ENCODE assay signal across 19 cellular contexts in the genomic region with DNA sequence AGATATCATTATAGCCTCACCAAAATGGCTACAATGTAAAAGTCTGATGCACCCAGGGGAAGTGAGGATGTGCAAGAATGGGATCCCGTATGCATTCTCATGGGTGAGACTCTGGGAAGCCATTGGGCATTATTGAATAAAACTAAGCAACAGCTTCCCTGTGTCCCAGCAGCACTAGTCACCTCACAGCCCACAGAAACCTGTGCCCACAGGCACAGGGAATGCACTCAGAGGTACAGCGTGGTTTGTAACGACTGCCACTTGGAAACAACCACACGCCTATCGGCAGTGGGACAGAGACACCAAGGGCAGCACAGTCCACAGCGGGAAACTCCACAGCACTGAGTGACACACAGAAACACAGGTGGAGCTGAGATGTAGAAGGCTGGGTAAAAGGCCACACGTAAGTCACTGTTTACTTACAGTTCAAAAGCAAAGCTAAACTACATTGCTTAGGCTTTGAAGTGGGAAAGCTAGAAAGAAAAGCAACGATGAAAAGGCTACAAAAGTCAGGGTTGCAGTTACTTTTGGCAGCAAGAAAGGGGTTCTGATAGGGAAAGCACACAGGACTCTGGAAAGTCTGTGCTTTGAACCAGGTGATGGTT.
DNase-seq lines count a peak whose midpoint lies in the region; ATAC-seq and TF ChIP-seq lines count a peak whose summit lies in the region.
"Had no signal": no experiment of that assay in that cellular context is flagged by ENCODE, and none has a peak within 500 bp of the region (broad histone marks: within the 10 kb centered on the region; RNA-seq: fewer than 3 reads in every experiment).

No MANE protein-coding gene starts in this region.

- H3K4me1 Mint-ChIP-seq in activated CD4-positive, alpha-beta T cell treated with anti-CD3 and anti-CD28 coated beads, Interleukin-2, amount 10 ng/mL, durations not matched to agents 24 days and 14 days = peaks cover 76% of the 10 kb centered on the region
- peaks cover 20% of the 10 kb centered on the region for H3K4me1 Mint-ChIP-seq in CD8-positive, alpha-beta T cell (ENCODE audit: low read depth)
- peaks cover 37% of the 10 kb centered on the region for H3K4me1 Mint-ChIP-seq in activated CD4-positive, alpha-beta T cell treated with anti-CD3 and anti-CD28 coated beads, Interleukin-2, amount 10 ng/mL, durations not matched to agents 7 days and 5 days
- peaks cover 5 to 12% of the 10 kb centered on the region in 2 donors for H3K4me1 Mint-ChIP-seq in effector memory CD8-positive, alpha-beta T cell (ENCODE audit: low read depth in 2 of 2)
- peaks cover 19% of the 10 kb centered on the region for H3K4me1 Mint-ChIP-seq in CD14-positive monocyte
- H3K4me1 Mint-ChIP-seq: nephron had no signal

- H3K36me3 Mint-ChIP-seq in activated CD4-positive, alpha-beta T cell treated with anti-CD3 and anti-CD28 coated beads, Interleukin-2, amount 10 ng/mL, durations not matched to agents 24 days and 14 days (ENCODE audit: low read depth) = peaks cover 3% of the 10 kb centered on the region
- peaks cover 4% of the 10 kb centered on the region for H3K36me3 Mint-ChIP-seq in CD8-positive, alpha-beta T cell
- H3K36me3 Mint-ChIP-seq in activated CD4-positive, alpha-beta T cell treated with anti-CD3 and anti-CD28 coated beads, Interleukin-2, amount 10 ng/mL, durations not matched to agents 7 days and 5 days (ENCODE audit: low read depth) = peaks cover 4% of the 10 kb centered on the region
- no peaks in the 10 kb centered on the region for H3K36me3 Mint-ChIP-seq in effector memory CD8-positive, alpha-beta T cell (ENCODE audit: insufficient read depth)
- H3K36me3 Mint-ChIP-seq in CD14-positive monocyte = peaks cover 0 to 8% of the 10 kb centered on the region in 2 donors

- no peak overlapping the region for H3K4me3 ChIP-seq in CD8-positive, alpha-beta T cell (ENCODE audit: low read depth, low read length)
- H3K4me3 ChIP-seq: testis had no signal

- peak overlapping the region; percentile 78 for H3K4me3 Mint-ChIP-seq in activated CD4-positive, alpha-beta T cell treated with anti-CD3 and anti-CD28 coated beads, Interleukin-2, amount 10 ng/mL, durations not matched to agents 24 days and 14 days
- H3K4me3 Mint-ChIP-seq in CD8-positive, alpha-beta T cell = peak overlapping the region; percentile 16
- H3K4me3 Mint-ChIP-seq in activated CD4-positive, alpha-beta T cell treated with anti-CD3 and anti-CD28 coated beads, Interleukin-2, amount 10 ng/mL, durations not matched to agents 7 days and 5 days = peak overlapping the region; percentile 0
- peak overlapping the region in 1 of 2 donors; percentile 13 for H3K4me3 Mint-ChIP-seq in effector memory CD8-positive, alpha-beta T cell
- peak overlapping the region in 1 of 2 donors; percentile 41 for H3K4me3 Mint-ChIP-seq in CD14-positive monocyte
- H3K4me3 Mint-ChIP-seq: B cell, nephron had no signal

- peak; percentile 96 for ATAC-seq in CD8-positive, alpha-beta T cell
- ATAC-seq in effector memory CD8-positive, alpha-beta T cell (replicated peaks) = peak; percentile 59
- no peak for ATAC-seq in GM19467 (IDR thresholded peaks at IDR 0.05; ENCODE audit: unreplicated experiment)
- ATAC-seq: left cardiac atrium, Right ventricle myocardium inferior had no signal

- peaks cover 16% of the 10 kb centered on the region for H3K4me1 ChIP-seq in CD8-positive, alpha-beta T cell (ENCODE audit: insufficient read depth, low read length)
- H3K4me1 ChIP-seq: testis had no signal

- peaks cover 5% of the 10 kb centered on the region for H3K9me3 Mint-ChIP-seq in activated CD4-positive, alpha-beta T cell treated with anti-CD3 and anti-CD28 coated beads, Interleukin-2, amount 10 ng/mL, durations not matched to agents 24 days and 14 days
- no peaks in the 10 kb centered on the region for H3K9me3 Mint-ChIP-seq in CD8-positive, alpha-beta T cell
- H3K9me3 Mint-ChIP-seq in activated CD4-positive, alpha-beta T cell treated with anti-CD3 and anti-CD28 coated beads, Interleukin-2, amount 10 ng/mL, durations not matched to agents 7 days and 5 days = no peaks in the 10 kb centered on the region
- no peaks in the 10 kb centered on the region for H3K9me3 Mint-ChIP-seq in effector memory CD8-positive, alpha-beta T cell
- no peaks in the 10 kb centered on the region for H3K9me3 Mint-ChIP-seq in CD14-positive monocyte
- H3K9me3 Mint-ChIP-seq: nephron had no signal

- CTCF ChIA-PET in CD8-positive, alpha-beta T cell (lab: Charles Lee) = no interaction called here
- CTCF ChIA-PET in activated CD4-positive, alpha-beta T cell treated with anti-CD3 and anti-CD28 coated beads, Interleukin-2, amount 10 ng/mL, durations not matched to agents 7 days and 5 days (lab: Charles Lee) = no interaction called here

- peak overlapping the region; percentile 91 for H3K27ac Mint-ChIP-seq in activated CD4-positive, alpha-beta T cell treated with anti-CD3 and anti-CD28 coated beads, Interleukin-2, amount 10 ng/mL, durations not matched to agents 24 days and 14 days
- H3K27ac Mint-ChIP-seq in CD8-positive, alpha-beta T cell = peak overlapping the region; percentile 33
- H3K27ac Mint-ChIP-seq in activated CD4-positive, alpha-beta T cell treated with anti-CD3 and anti-CD28 coated beads, Interleukin-2, amount 10 ng/mL, durations not matched to agents 7 days and 5 days = peak overlapping the region; percentile 78
- peak overlapping the region in 1 of 2 donors; percentile 13 for H3K27ac Mint-ChIP-seq in effector memory CD8-positive, alpha-beta T cell
- peak overlapping the region in 1 of 7 donors; percentile 7 for H3K27ac Mint-ChIP-seq in CD14-positive monocyte
- H3K27ac Mint-ChIP-seq: B cell, nephron had no signal

- H3K27ac ChIP-seq in CD8-positive, alpha-beta T cell (ENCODE audit: low read depth, low read length) = no peak overlapping the region
- H3K27ac ChIP-seq: testis had no signal

- POLR2A ChIA-PET in CD8-positive, alpha-beta T cell (lab: Charles Lee) = no interaction called here
- POLR2A ChIA-PET in activated CD4-positive, alpha-beta T cell treated with anti-CD3 and anti-CD28 coated beads, Interleukin-2, amount 10 ng/mL, durations not matched to agents 7 days and 5 days (lab: Charles Lee) = interaction anchor here (0.9 kb wide), 1 partner anchor 163 kb away, joined by 6 read pairs; no protein-coding TSS in a partner anchor

- peak; percentile 89 for DNase-seq in activated CD4-positive, alpha-beta T cell treated with anti-CD3 and anti-CD28 coated beads, Interleukin-2, amount 10 ng/mL, durations not matched to agents 24 days and 14 days
- DNase-seq in activated CD4-positive, alpha-beta T cell treated with anti-CD3 and anti-CD28 coated beads for 4 hours = no peak
- peak in 2 of 7 experiments; percentile 17 to 48 for DNase-seq in CD8-positive, alpha-beta T cell
- peak; percentile 42 for DNase-seq in activated CD4-positive, alpha-beta T cell treated with anti-CD3 and anti-CD28 coated beads, Interleukin-2, amount 10 ng/mL, durations not matched to agents 7 days and 5 days
- DNase-seq in effector memory CD8-positive, alpha-beta T cell = no peak
- DNase-seq in NCI-H446 (lab: John Stamatoyannopoulos, UW) (no peak), CD14-positive monocyte (ENCODE audit: low spot score) (no peak)
- DNase-seq: activated CD8-positive, alpha-beta memory T cell treated with anti-CD3 and anti-CD28 coated beads for 24 hours; activated effector memory CD4-positive, alpha-beta T cell treated with anti-CD3 and anti-CD28 coated beads, Interleukin-2, amount 50 U/mL, for 16 hours; HCEC 1CT; left cardiac atrium; NCI-H1436; NCI-H2171; NCI-H748 treated with DMSO at 0.1 percent for 48 hours; testis had no signal

- H3K27me3 ChIP-seq in CD8-positive, alpha-beta T cell (ENCODE audit: insufficient read depth, low read length) = no peaks in the 10 kb centered on the region
- H3K27me3 ChIP-seq: testis had no signal

- no peak for TF ChIP-seq CTCF in CD8-positive, alpha-beta T cell (IDR thresholded peaks at IDR 0.05)
- no peak for TF ChIP-seq CTCF in CD14-positive monocyte (IDR thresholded peaks at IDR 0.05)

- H3K36me3 ChIP-seq in CD8-positive, alpha-beta T cell (ENCODE audit: insufficient read depth, low read length) = no peaks in the 10 kb centered on the region

- H3K27me3 Mint-ChIP-seq in activated CD4-positive, alpha-beta T cell treated with anti-CD3 and anti-CD28 coated beads, Interleukin-2, amount 10 ng/mL, durations not matched to agents 24 days and 14 days = no peaks in the 10 kb centered on the region
- no peaks in the 10 kb centered on the region for H3K27me3 Mint-ChIP-seq in CD8-positive, alpha-beta T cell (ENCODE audit: low read depth)
- H3K27me3 Mint-ChIP-seq in activated CD4-positive, alpha-beta T cell treated with anti-CD3 and anti-CD28 coated beads, Interleukin-2, amount 10 ng/mL, durations not matched to agents 7 days and 5 days = no peaks in the 10 kb centered on the region
- no peaks in the 10 kb centered on the region for H3K27me3 Mint-ChIP-seq in effector memory CD8-positive, alpha-beta T cell
- peaks cover 1 to 6% (median 1%) of the 10 kb centered on the region in 3 donors for H3K27me3 Mint-ChIP-seq in CD14-positive monocyte (ENCODE audit: low read depth in 3 of 3)
- H3K27me3 Mint-ChIP-seq: B cell had no signal

- H3K9me3 ChIP-seq in CD8-positive, alpha-beta T cell (ENCODE audit: low read length) = no peaks in the 10 kb centered on the region
- H3K9me3 ChIP-seq: testis had no signal

- intact Hi-C loops in activated CD4-positive, alpha-beta T cell treated with anti-CD3 and anti-CD28 coated beads, Interleukin-2, amount 10 ng/mL, durations not matched to agents 24 days and 14 days (cut with micrococcal nuclease) = loop anchor here (5.0 to 10.0 kb wide), 3 partner anchors 35 to 165 kb away; partner anchors contain the start of gene NELFA
- intact Hi-C loops in CD8-positive, alpha-beta T cell (cut with DNase I, micrococcal nuclease) = no loop called here
- intact Hi-C loops in CD14-positive monocyte (cut with micrococcal nuclease) = no loop called here

Comparison
In these comparisons a context has a peak if more than half of its experiments do, and no peak if none do; other contexts are left out.
1. DNase-seq: peak in activated CD4-positive, alpha-beta T cell treated with anti-CD3 and anti-CD28 coated beads, Interleukin-2, amount 10 ng/mL, durations not matched to agents 24 days and 14 days (single experiment) and activated CD4-positive, alpha-beta T cell treated with anti-CD3 and anti-CD28 coated beads, Interleukin-2, amount 10 ng/mL, durations not matched to agents 7 days and 5 days (single experiment); none in activated CD4-positive, alpha-beta T cell treated with anti-CD3 and anti-CD28 coated beads for 4 hours (0 of 2), effector memory CD8-positive, alpha-beta T cell (0 of 3), NCI-H446 (0 of 2) and CD14-positive monocyte (single experiment).